Comparison of ENCODE assay signal across 21 cellular contexts in the genomic region with DNA sequence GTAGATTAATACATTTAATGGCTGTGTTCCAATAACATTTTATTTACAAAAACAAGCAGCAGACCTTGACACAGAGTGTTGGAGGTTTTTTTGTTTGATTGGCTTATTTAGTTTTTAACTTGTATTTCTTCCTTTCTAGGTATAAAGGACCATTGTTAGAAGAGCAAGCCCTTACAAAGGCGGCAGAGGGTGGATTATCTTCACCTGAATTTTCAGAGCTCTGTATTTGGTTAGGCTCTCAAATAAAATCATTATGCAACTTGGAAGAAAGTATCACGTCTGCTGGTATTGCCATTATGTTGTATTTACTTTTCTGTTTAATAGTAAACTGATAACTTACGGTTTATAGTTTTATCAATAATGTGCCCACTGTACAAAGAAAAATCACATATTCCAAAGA. TPM values are rescaled to one million over a fixed set of nuclear protein-coding genes. Genes with fewer than 3 reads are reported as not detected.
DNase-seq lines count a peak whose midpoint lies in the region; ATAC-seq, FAIRE-seq and TF ChIP-seq lines count a peak whose summit lies in the region.
"Had no signal": no experiment of that assay in that cellular context is flagged by ENCODE, and none has a peak within 500 bp of the region (broad histone marks: within the 10 kb centered on the region; RNA-seq: fewer than 3 reads in every experiment).

No MANE protein-coding gene starts in this region.

- in situ Hi-C loops in HepG2 (cut with HindIII; ENCODE audit: extremely low pct_ligation_motif_present, low pct_unique_long_range_greater_than_20kb), result no loop called here

- H3K4me1 ChIP-seq in right lobe of liver (peaks cover 0 to 9% (median 4%) of the 10 kb centered on the region in 4 donors), HepG2 (ENCODE audit: insufficient read depth, low read length) (no peaks in the 10 kb centered on the region), endocrine pancreas (ENCODE audit: control insufficient read depth, insufficient read depth, low read length) (peaks cover 12% of the 10 kb centered on the region), esophagus muscularis mucosa (peaks cover 0 to 4% (median 0%) of the 10 kb centered on the region in 4 donors)
- H3K4me1 ChIP-seq: A549 had no signal

- H3K9me3 ChIP-seq in right lobe of liver, result no peaks in the 10 kb centered on the region
- no peaks in the 10 kb centered on the region for H3K9me3 ChIP-seq in HepG2 (ENCODE audit: low read length)
- H3K9me3 ChIP-seq in endocrine pancreas (ENCODE audit: control insufficient read depth, low read length), result no peaks in the 10 kb centered on the region
- H3K9me3 ChIP-seq in esophagus muscularis mucosa, result no peaks in the 10 kb centered on the region
- H3K9me3 ChIP-seq: A549, MG63, SJSA1 had no signal

- CTCF ChIA-PET in HepG2 (lab: Yijun Ruan, JAX; ENCODE audit: low intra/inter-chr PET ratio, low total read pairs) (no interaction called here), Calu3 (lab: Charles Lee) (no interaction called here)

- TF ChIP-seq CTCF in right lobe of liver (IDR thresholded peaks at IDR 0.05) (no peak), HepG2 (CRISPR knock-in tag; IDR thresholded peaks at IDR 0.05) (no peak), Calu3 (IDR thresholded peaks at IDR 0.05; ENCODE audit: unreplicated experiment) (no peak), esophagus muscularis mucosa (IDR thresholded peaks at IDR 0.05) (no peak)

- DNase-seq in right lobe of liver (no peak), HepG2 (ENCODE audit: low spot score) (no peak), NCI-H526 treated with DMSO at 0.1 percent for 48 hours (lab: John Stamatoyannopoulos, UW) (peak; percentile 74), Calu3 (no peak), mesenteric fat pad (ENCODE audit: low spot score) (no peak), esophagus muscularis mucosa (ENCODE audit: extremely low spot score) (no peak)
- DNase-seq: DMS53, MG63, NCI-H146, NCI-H2029 treated with DMSO at 0.1 percent for 48 hours, NCI-H226, NCI-H510A treated with DMSO at 0.1 percent for 48 hours had no signal

- H3K27me3 ChIP-seq in right lobe of liver (no peaks in the 10 kb centered on the region), HepG2 (ENCODE audit: control insufficient read depth in 1 of 2, insufficient read depth in 2 of 2, low read length in 2 of 2) (no peaks in the 10 kb centered on the region; a peak in 1 of 5 replicates), endocrine pancreas (ENCODE audit: control insufficient read depth, insufficient read depth, low read length) (no peaks in the 10 kb centered on the region), esophagus muscularis mucosa (no peaks in the 10 kb centered on the region)
- H3K27me3 ChIP-seq: MG63, SJSA1 had no signal

- no peak for FAIRE-seq in HepG2 (lab: Jason Lieb, UNC)
- FAIRE-seq: A549, D721Med, GM19239, H54 had no signal

- no peaks in the 10 kb centered on the region; the same call in 1 of the 2 replicates for H4K20me1 ChIP-seq in HepG2 (ENCODE audit: insufficient read depth, low read length)

- no peaks in the 10 kb centered on the region for H3K4me1 Mint-ChIP-seq in Calu3 (ENCODE audit: low read depth, unreplicated experiment)

- WGBS in right lobe of liver (ENCODE audit: insufficient coverage, low coverage, low lambda C conversion rate, missing lambda C conversion rate), result 34% methylated on average over 3 of the region's 3 CpGs
- 89% methylated on average over 3 of the region's 3 CpGs for WGBS in HepG2 (ENCODE audit: low lambda C conversion rate)
- 90% methylated on average over 3 of the region's 3 CpGs for WGBS in esophagus muscularis mucosa

- no peak overlapping the region for H3K4me3 Mint-ChIP-seq in Calu3 (ENCODE audit: low read depth, unreplicated experiment)
- H3K4me3 Mint-ChIP-seq: B cell, CD14-positive monocyte had no signal

- no peak overlapping the region for H3K4me2 ChIP-seq in HepG2 (ENCODE audit: low read depth, low read length)
- H3K4me2 ChIP-seq: A549 had no signal

- intact Hi-C loops in right lobe of liver (cut with DNase I), result no loop called here
- intact Hi-C loops in HepG2 (cut with micrococcal nuclease; ENCODE audit: unreplicated experiment), result no loop called here
- intact Hi-C loops in Calu3 (cut with micrococcal nuclease; ENCODE audit: unreplicated experiment), result no loop called here
- intact Hi-C loops in esophagus muscularis mucosa (cut with DNase I), result no loop called here

- TF ChIP-seq EP300 in HepG2 (IDR thresholded peaks at IDR 0.05; ENCODE audit: low read depth in 2 of 2, low read length in 2 of 2) (no peak), HepG2 (CRISPR knock-in tag; IDR thresholded peaks at IDR 0.05; ENCODE audit: borderline replicate concordance) (no peak), esophagus muscularis mucosa (IDR thresholded peaks at IDR 0.05) (no peak)

- no TSS peak for BruUV-seq in HepG2 (replicated peaks; lab: Mats Ljungman, UMichigan)
- no TSS peak for BruUV-seq in Calu3 (replicated peaks; lab: Mats Ljungman, UMichigan)

- H3K9ac ChIP-seq in HepG2 (ENCODE audit: insufficient read depth, low read depth, low read length), result no peak overlapping the region
- H3K9ac ChIP-seq in endocrine pancreas (ENCODE audit: control insufficient read depth, insufficient read depth, low read length), result no peak overlapping the region

- H3K27ac ChIP-seq in right lobe of liver (no peak overlapping the region), HepG2 (ENCODE audit: extremely low read length, insufficient read depth, low read length) (no peak overlapping the region), esophagus muscularis mucosa (replicated peaks in 1 of 4) (no peak overlapping the region)
- H3K27ac ChIP-seq: A549, SJSA1 had no signal

- peaks cover 34% of the 10 kb centered on the region for H3K79me2 ChIP-seq in HepG2 (ENCODE audit: insufficient read depth, low read length)

- TF ChIP-seq RAD21 in HepG2 (CRISPR knock-in tag; IDR thresholded peaks at IDR 0.05), result no peak

- no peak for TF ChIP-seq POLR2A in right lobe of liver (IDR thresholded peaks at IDR 0.05)
- TF ChIP-seq POLR2A in HepG2 (IDR thresholded peaks at IDR 0.05; ENCODE audit: insufficient read depth in 1 of 2, low read depth in 2 of 2, low read length in 2 of 2), result no peak
- no peak for TF ChIP-seq POLR2A in esophagus muscularis mucosa (IDR thresholded peaks at IDR 0.05; ENCODE audit: low read depth)

- H3K27me3 Mint-ChIP-seq in Calu3 (ENCODE audit: unreplicated experiment), result no peaks in the 10 kb centered on the region
- H3K27me3 Mint-ChIP-seq: B cell had no signal

- ATAC-seq in right lobe of liver (peak in 3 of 4 donors; percentile 43 to 50 (median 48)), HepG2 (no peak)
- ATAC-seq: A549, Right ventricle myocardium inferior had no signal

- H3K27ac Mint-ChIP-seq in Calu3 (ENCODE audit: unreplicated experiment), result no peak overlapping the region
- H3K27ac Mint-ChIP-seq: B cell, CD14-positive monocyte had no signal

- H3K9me3 Mint-ChIP-seq in Calu3 (ENCODE audit: low read depth, unreplicated experiment), result no peaks in the 10 kb centered on the region
- H3K9me3 Mint-ChIP-seq: CD14-positive monocyte had no signal

- H3K4me3 ChIP-seq in right lobe of liver (no peak overlapping the region), HepG2 (replicated peaks in 1 of 3; ENCODE audit: insufficient read depth in 1 of 3, low read depth in 2 of 3, low read length in 3 of 3) (no peak overlapping the region), endocrine pancreas (ENCODE audit: control insufficient read depth, insufficient read depth, low read length) (peak overlapping the region; percentile 40), esophagus muscularis mucosa (no peak overlapping the region)
- H3K4me3 ChIP-seq: A549, MG63, SJSA1 had no signal

- peaks cover 4% of the 10 kb centered on the region for H3K36me3 Mint-ChIP-seq in Calu3 (ENCODE audit: insufficient read depth, unreplicated experiment)

- H3K36me3 ChIP-seq in right lobe of liver (no peaks in the 10 kb centered on the region), HepG2 (replicated peaks in 1 of 2; ENCODE audit: control insufficient read depth in 1 of 2, insufficient read depth in 2 of 2, low read length in 2 of 2) (no peaks in the 10 kb centered on the region), endocrine pancreas (ENCODE audit: control insufficient read depth, insufficient read depth, low read length) (no peaks in the 10 kb centered on the region), esophagus muscularis mucosa (peaks cover 3 to 20% (median 8%) of the 10 kb centered on the region in 4 donors)
- H3K36me3 ChIP-seq: SJSA1 had no signal

- no peak overlapping the region for H2AFZ ChIP-seq in HepG2 (ENCODE audit: low read length)

- POLR2A ChIA-PET in HepG2 (lab: Yijun Ruan, JAX), result interaction anchor here (1.3 kb wide), 1 partner anchor 9 kb away, joined by 4 read pairs; no protein-coding TSS in a partner anchor

RNA-seq across cellular contexts. Expression of a gene that starts 10.0 kb away (rescaled TPM):
- 1 to 10 TPM; 2.6 to 7.6 (median 5.5) TPM for total RNA-seq in right lobe of liver
- total RNA-seq in HepG2 (2016; rRNA removed; fragmentation: Illumina TruSeq; extraction: Trizol), result 4.7 and 8.1 TPM in 2 replicates
- total RNA-seq in HepG2 (2016; cell fraction: cytosol; rRNA removed; fragmentation: Illumina TruSeq; extraction: Trizol; ENCODE audit: low read depth), result 1.3 and 1.7 TPM in 2 replicates
- 4.8 and 8.3 TPM in 2 replicates for total RNA-seq in HepG2 (2016; cell fraction: insoluble cytoplasmic fraction; rRNA removed; fragmentation: Illumina TruSeq; extraction: Trizol)
- total RNA-seq in HepG2 (2016; cell fraction: membrane; rRNA removed; fragmentation: Illumina TruSeq; extraction: Trizol), result 4.0 and 4.4 TPM in 2 replicates
- total RNA-seq in HepG2 (2016; cell fraction: nucleus; rRNA removed; fragmentation: Illumina TruSeq; extraction: Trizol), result 15.8 and 17.0 TPM in 2 replicates
- polyA plus RNA-seq in HepG2 (2011; rRNA removed), result 3.7 and 4.0 TPM in 2 replicates
- polyA plus RNA-seq in HepG2 (2011; cell fraction: cytosol; rRNA removed), result 1.1 and 1.7 TPM in 2 replicates
- polyA plus RNA-seq in HepG2 (2011; cell fraction: nucleus; rRNA removed), result 0.76 and 1.2 TPM in 2 replicates
- polyA plus RNA-seq in HepG2 (2012), result 13.1 and 13.3 TPM in 2 replicates
- 1.3 and 2.0 TPM in 2 replicates for polyA plus RNA-seq in HepG2 (2016; cell fraction: cytosol; fragmentation: Illumina TruSeq; extraction: Trizol; ENCODE audit: low read depth)
- polyA plus RNA-seq in HepG2 (2016; cell fraction: insoluble cytoplasmic fraction; fragmentation: Illumina TruSeq; extraction: Trizol; ENCODE audit: low read depth), result 40.1 and 49.0 TPM in 2 replicates
- polyA plus RNA-seq in HepG2 (2016; cell fraction: membrane; fragmentation: Illumina TruSeq; extraction: Trizol; ENCODE audit: low read depth), result 3.2 and 3.9 TPM in 2 replicates
- polyA plus RNA-seq in HepG2 (2016; cell fraction: nucleus; fragmentation: Illumina TruSeq; extraction: Trizol; ENCODE audit: insufficient read depth, low read depth), result 10.7 and 11.5 TPM in 2 replicates
- polyA minus RNA-seq in HepG2 (2011; rRNA and poly(A)+ RNA removed; ENCODE audit: low replicate concordance), result 0.96 and 3.4 TPM in 2 replicates
- polyA minus RNA-seq in HepG2 (2011; cell fraction: cytosol; rRNA and poly(A)+ RNA removed), result 1.9 TPM in 2 replicates
- polyA minus RNA-seq in HepG2 (2011; cell fraction: nucleus; rRNA and poly(A)+ RNA removed), result 22.8 and 26.1 TPM in 2 replicates
- 13.4 and 20.5 TPM in 2 replicates for total RNA-seq in Calu3 (2022)
- total RNA-seq in mesenteric fat pad, result 22.4 TPM
- total RNA-seq in esophagus muscularis mucosa, result 10 to 100 TPM; 11.1 to 48.2 (median 15.5) TPM
